9 cellular contexts compared by ENCODE assay signal in genomic region chr12:75481774-75482173, GRCh38. TPM values are rescaled to one million over a fixed set of nuclear protein-coding genes. Genes with fewer than 3 reads are reported as not detected.
A peak's percentile ranks its signal among the peaks of the same experiment; 100 is the strongest.
DNase-seq lines count a peak whose midpoint lies in the region; ATAC-seq and TF ChIP-seq lines count a peak whose summit lies in the region.
"Had no signal": no experiment of that assay in that cellular context is flagged by ENCODE, and none has a peak within 500 bp of the region (broad histone marks: within the 10 kb centered on the region; RNA-seq: fewer than 3 reads in every experiment).

No MANE protein-coding gene starts in this region.

- TF ChIP-seq CTCF in foreskin fibroblast (IDR thresholded peaks at IDR 0.05; ENCODE audit: low read depth, low read length) (no peak), suprapubic skin (IDR thresholded peaks at IDR 0.05) (no peak), prostate gland (IDR thresholded peaks at IDR 0.05) (no peak)

- no peaks in the 10 kb centered on the region for H3K9me3 Mint-ChIP-seq in activated CD4-positive, alpha-beta T cell treated with anti-CD3 and anti-CD28 coated beads, Interleukin-2, amount 10 ng/mL, durations not matched to agents 24 days and 14 days

- DNase-seq in activated CD4-positive, alpha-beta T cell treated with anti-CD3 and anti-CD28 coated beads, Interleukin-2, amount 10 ng/mL, durations not matched to agents 24 days and 14 days = no peak
- no peak for DNase-seq in activated CD4-positive, alpha-beta T cell treated with anti-CD3 and anti-CD28 coated beads for 1 hour
- DNase-seq in T-helper 17 cell = no peak
- DNase-seq in foreskin fibroblast = peak; percentile 50 to 75
- DNase-seq in suprapubic skin (ENCODE audit: low spot score in 2 of 2) = no peak
- no peak for DNase-seq in HuH-7 (ENCODE audit: low spot score)
- no peak for DNase-seq in prostate gland (ENCODE audit: low spot score)

- peaks cover 4% of the 10 kb centered on the region for H3K36me3 Mint-ChIP-seq in activated CD4-positive, alpha-beta T cell treated with anti-CD3 and anti-CD28 coated beads, Interleukin-2, amount 10 ng/mL, durations not matched to agents 24 days and 14 days (ENCODE audit: low read depth)
- peaks cover 18% of the 10 kb centered on the region for H3K36me3 Mint-ChIP-seq in T-helper 17 cell (ENCODE audit: low read depth)

- no peak for TF ChIP-seq POLR2A in suprapubic skin (IDR thresholded peaks at IDR 0.05)
- no peak for TF ChIP-seq POLR2A in prostate gland (IDR thresholded peaks at IDR 0.05)

- no peaks in the 10 kb centered on the region for H3K27me3 ChIP-seq in suprapubic skin
- no peaks in the 10 kb centered on the region for H3K27me3 ChIP-seq in prostate gland (replicated peaks; ENCODE audit: insufficient read depth)

- H3K4me3 Mint-ChIP-seq in activated CD4-positive, alpha-beta T cell treated with anti-CD3 and anti-CD28 coated beads, Interleukin-2, amount 10 ng/mL, durations not matched to agents 24 days and 14 days = peak overlapping the region; percentile 77
- H3K4me3 Mint-ChIP-seq in T-helper 17 cell = peak overlapping the region; percentile 77

- H3K4me1 ChIP-seq in suprapubic skin (peaks cover 9% of the 10 kb centered on the region), prostate gland (replicated peaks) (no peaks in the 10 kb centered on the region)

- H3K9me3 ChIP-seq in T-helper 17 cell (ENCODE audit: control insufficient read depth, low read length, poor library complexity, severe bottlenecking) = no peaks in the 10 kb centered on the region
- no peaks in the 10 kb centered on the region for H3K9me3 ChIP-seq in suprapubic skin
- H3K9me3 ChIP-seq in prostate gland = no peaks in the 10 kb centered on the region

- no peak for ATAC-seq in T-helper 17 cell
- ATAC-seq in GM18907 (IDR thresholded peaks at IDR 0.05; ENCODE audit: unreplicated experiment) = no peak

- H3K4me3 ChIP-seq in foreskin fibroblast (ENCODE audit: low read depth in 1 of 2, low read length in 2 of 2) (peak overlapping the region; percentile 45 to 71), suprapubic skin (peak overlapping the region; percentile 42), prostate gland (peak overlapping the region in 1 of 2 donors; percentile 14)

- peaks cover 2% of the 10 kb centered on the region for H3K27me3 Mint-ChIP-seq in activated CD4-positive, alpha-beta T cell treated with anti-CD3 and anti-CD28 coated beads, Interleukin-2, amount 10 ng/mL, durations not matched to agents 24 days and 14 days
- H3K27me3 Mint-ChIP-seq in T-helper 17 cell = no peaks in the 10 kb centered on the region

- no peak for TF ChIP-seq EP300 in suprapubic skin (IDR thresholded peaks at IDR 0.05)

- no peaks in the 10 kb centered on the region for H3K36me3 ChIP-seq in suprapubic skin
- no peaks in the 10 kb centered on the region for H3K36me3 ChIP-seq in prostate gland

- peak overlapping the region; percentile 91 for H3K27ac Mint-ChIP-seq in activated CD4-positive, alpha-beta T cell treated with anti-CD3 and anti-CD28 coated beads, Interleukin-2, amount 10 ng/mL, durations not matched to agents 24 days and 14 days
- peak overlapping the region; percentile 92 for H3K27ac Mint-ChIP-seq in T-helper 17 cell

- WGBS in suprapubic skin = 62% methylated on average over 4 of the region's 4 CpGs
- 84% methylated on average over 4 of the region's 4 CpGs for WGBS in prostate gland

- intact Hi-C loops in activated CD4-positive, alpha-beta T cell treated with anti-CD3 and anti-CD28 coated beads, Interleukin-2, amount 10 ng/mL, durations not matched to agents 24 days and 14 days (cut with micrococcal nuclease) = loop anchor here (2.0 kb wide), 6 partner anchors 453 to 1077 kb away; partner anchors contain the start of genes BBS10, OSBPL8 and PHLDA1
- intact Hi-C loops in prostate gland (cut with DNase I) = loop anchor here (5.0 kb wide), 1 partner anchor 89 kb away; the partner anchor contains the start of gene GLIPR1L2

- H3K27ac ChIP-seq in suprapubic skin (no peak overlapping the region), prostate gland (no peak overlapping the region)
- H3K27ac ChIP-seq: C4-2B had no signal

- peaks cover 66% of the 10 kb centered on the region for H3K4me1 Mint-ChIP-seq in activated CD4-positive, alpha-beta T cell treated with anti-CD3 and anti-CD28 coated beads, Interleukin-2, amount 10 ng/mL, durations not matched to agents 24 days and 14 days
- peaks cover 65% of the 10 kb centered on the region for H3K4me1 Mint-ChIP-seq in T-helper 17 cell

RNA-seq across cellular contexts. Expression of gene GLIPR1, which starts 1.2 kb away (rescaled TPM):
- total RNA-seq in activated CD4-positive, alpha-beta T cell treated with anti-CD3 and anti-CD28 coated beads, Interleukin-2, amount 10 ng/mL, durations not matched to agents 24 days and 14 days = 4.3 and 5.3 TPM in 2 replicates
- total RNA-seq in T-helper 17 cell (100 to 1,000 TPM; 104 to 105 TPM), suprapubic skin (1 to 10 TPM; 1.8 to 6.7 (median 4.4) TPM), prostate gland (1 to 10 TPM; 2.7 to 10.0 TPM)

RNA-seq across cellular contexts. Expression of gene KRR1, which starts 29.6 kb away (rescaled TPM):
- total RNA-seq in activated CD4-positive, alpha-beta T cell treated with anti-CD3 and anti-CD28 coated beads, Interleukin-2, amount 10 ng/mL, durations not matched to agents 24 days and 14 days = 134 and 141 TPM in 2 replicates
- total RNA-seq in T-helper 17 cell (100 to 1,000 TPM in 1 of 2 donors, 10 to 100 TPM in 1; 98.0 to 123 TPM), suprapubic skin (10 to 100 TPM; 34.6 to 56.5 (median 39.1) TPM), prostate gland (10 to 100 TPM; 21.6 to 34.7 TPM)

Comparison
In these comparisons a context has a peak if more than half of its experiments do, and no peak if none do; other contexts are left out.
1. DNase-seq: peak in foreskin fibroblast (2 of 2); none in activated CD4-positive, alpha-beta T cell treated with anti-CD3 and anti-CD28 coated beads, Interleukin-2, amount 10 ng/mL, durations not matched to agents 24 days and 14 days (single experiment), activated CD4-positive, alpha-beta T cell treated with anti-CD3 and anti-CD28 coated beads for 1 hour (single experiment), T-helper 17 cell (0 of 3), suprapubic skin (0 of 2), HuH-7 (single experiment) and prostate gland (single experiment).
2. RNA of gene GLIPR1, which starts 1.2 kb away (total RNA-seq): 104 to 105 TPM in T-helper 17 cell; 2.7 to 10.0 TPM in prostate gland, 1.8 to 6.7 TPM in suprapubic skin and 4.3 to 5.3 TPM in activated CD4-positive, alpha-beta T cell treated with anti-CD3 and anti-CD28 coated beads, Interleukin-2, amount 10 ng/mL, durations not matched to agents 24 days and 14 days; every median in the first group is over 4 times any median in the second.